In genomic region chr17:79814624-79814965, GRCh38 we compare ENCODE assay signal across 12 cellular contexts. TPM values are rescaled to one million over a fixed set of nuclear protein-coding genes. Genes with fewer than 3 reads are reported as not detected.
DNase-seq lines count a peak whose midpoint lies in the region; ATAC-seq, FAIRE-seq and TF ChIP-seq lines count a peak whose summit lies in the region.
"Had no signal": no experiment of that assay in that cellular context is flagged by ENCODE, and none has a peak within 500 bp of the region (broad histone marks: within the 10 kb centered on the region; RNA-seq: fewer than 3 reads in every experiment).

No MANE protein-coding gene starts in this region.

- H3K27ac Mint-ChIP-seq in CD8-positive, alpha-beta T cell = no peak overlapping the region
- H3K27ac Mint-ChIP-seq in osteocyte (ENCODE audit: unreplicated experiment) = no peak overlapping the region

- CTCF ChIA-PET in CD8-positive, alpha-beta T cell (lab: Charles Lee) = no interaction called here
- CTCF ChIA-PET in PC-3 (lab: Charles Lee) = interaction anchor here (0.6 kb wide), 1 partner anchor 25 kb away, joined by 4 read pairs; the partner anchor contains the start of gene CBX4
- CTCF ChIA-PET in endothelial cell of umbilical vein (lab: Charles Lee) = interaction anchor here (0.6 to 6.1 kb wide), 9 partner anchors 16 to 73 kb away, joined by 3 to 59 read pairs (median 4); partner anchors contain the start of gene CBX4

- POLR2A ChIA-PET in CD8-positive, alpha-beta T cell (lab: Charles Lee) = interaction anchor here (1.1 to 6.1 kb wide), 2 partner anchors 19 to 23 kb away, joined by 3 to 66 read pairs; partner anchors contain the start of gene CBX4
- POLR2A ChIA-PET in PC-3 (lab: Charles Lee; ENCODE audit: unreplicated experiment) = no interaction called here
- POLR2A ChIA-PET in endothelial cell of umbilical vein (lab: Charles Lee) = interaction anchor here (1.6 kb wide), 1 partner anchor 25 kb away, joined by 6 read pairs; the partner anchor contains the start of gene CBX4

- H3K9me2 ChIP-seq in PC-3 (replicated peaks; ENCODE audit: low read length) = no peaks in the 10 kb centered on the region

- H3K27ac ChIP-seq in CD8-positive, alpha-beta T cell (ENCODE audit: low read depth, low read length) = no peak overlapping the region
- no peak overlapping the region for H3K27ac ChIP-seq in PC-3 (ENCODE audit: low read length)
- H3K27ac ChIP-seq in endothelial cell of umbilical vein (ENCODE audit: insufficient read depth, low read depth, low read length) = no peak overlapping the region

- no peak for ATAC-seq in CD8-positive, alpha-beta T cell
- ATAC-seq in PC-3 (no peak), GM18868 (IDR thresholded peaks at IDR 0.05; ENCODE audit: unreplicated experiment) (no peak), Right ventricle myocardium superior (ENCODE audit: poor library complexity) (no peak)
- ATAC-seq: HCT116 had no signal

- no peaks in the 10 kb centered on the region for H3K9me3 Mint-ChIP-seq in CD8-positive, alpha-beta T cell
- no peaks in the 10 kb centered on the region for H3K9me3 Mint-ChIP-seq in osteocyte (ENCODE audit: unreplicated experiment)

- peak overlapping the region; percentile 65 for H3K4me3 Mint-ChIP-seq in CD8-positive, alpha-beta T cell
- peak overlapping the region; percentile 55 for H3K4me3 Mint-ChIP-seq in osteocyte (ENCODE audit: unreplicated experiment)

- no peak for TF ChIP-seq POLR2A in endothelial cell of umbilical vein (IDR thresholded peaks at IDR 0.05; ENCODE audit: low read depth, low read length)

- intact Hi-C loops in CD8-positive, alpha-beta T cell (cut with DNase I, micrococcal nuclease) = loop anchor here in 1 of 2 experiments (5.0 kb wide), 1 partner anchor 1583 kb away; the partner anchor contains the start of gene BAHCC1
- intact Hi-C loops in PC-3 (cut with micrococcal nuclease) (no loop called here), endothelial cell of umbilical vein (cut with micrococcal nuclease) (no loop called here), Right ventricle myocardium superior (cut with DNase I) (no loop called here)

- H3K79me2 ChIP-seq in PC-3 (ENCODE audit: low read length) (no peaks in the 10 kb centered on the region), endothelial cell of umbilical vein (ENCODE audit: control insufficient read depth, insufficient read depth, low read length) (no peaks in the 10 kb centered on the region)

- peaks cover 42% of the 10 kb centered on the region for H3K4me1 ChIP-seq in CD8-positive, alpha-beta T cell (ENCODE audit: insufficient read depth, low read length)
- H3K4me1 ChIP-seq in PC-3 (ENCODE audit: insufficient read depth, low read length) (peaks cover 29% of the 10 kb centered on the region), endothelial cell of umbilical vein (ENCODE audit: control insufficient read depth, extremely low read depth, insufficient read depth, low read length) (peaks cover 8% of the 10 kb centered on the region)

- peaks cover 40% of the 10 kb centered on the region for H3K27me3 Mint-ChIP-seq in CD8-positive, alpha-beta T cell (ENCODE audit: low read depth)
- peaks cover 40% of the 10 kb centered on the region for H3K27me3 Mint-ChIP-seq in osteocyte (ENCODE audit: unreplicated experiment)

- H3K9me1 ChIP-seq in endothelial cell of umbilical vein (replicated peaks; ENCODE audit: control insufficient read depth, extremely low read depth, insufficient read depth, low read length) = no peaks in the 10 kb centered on the region

- H3K9me3 ChIP-seq in CD8-positive, alpha-beta T cell (ENCODE audit: low read length) = no peaks in the 10 kb centered on the region
- H3K9me3 ChIP-seq in PC-3 (ENCODE audit: low read length) (no peaks in the 10 kb centered on the region), endothelial cell of umbilical vein (replicated peaks; ENCODE audit: control insufficient read depth, insufficient read depth, low read length) (no peaks in the 10 kb centered on the region)

- no peak for DNase-seq in CD8-positive, alpha-beta T cell
- DNase-seq in PC-3 (no peak), endothelial cell of umbilical vein (ENCODE audit: low read depth, low spot score) (no peak), osteocyte (ENCODE audit: extremely low spot score, unreplicated experiment) (no peak), putamen (ENCODE audit: low spot score) (no peak), amniotic stem cell (lab: John Stamatoyannopoulos, UW) (no peak), Right ventricle myocardium superior (no peak)
- DNase-seq: activated CD4-positive, alpha-beta T cell treated with anti-CD3 and anti-CD28 coated beads for 48 hours; NCI-H1105 treated with DMSO at 0.1 percent for 48 hours; OCI-M1 had no signal

- H3K4me2 ChIP-seq in PC-3 (ENCODE audit: low read length) = peak overlapping the region; percentile 80
- peak overlapping the region; percentile 21 for H3K4me2 ChIP-seq in endothelial cell of umbilical vein (ENCODE audit: insufficient read depth, low read length)

- no peaks in the 10 kb centered on the region for H3K36me3 ChIP-seq in CD8-positive, alpha-beta T cell (ENCODE audit: insufficient read depth, low read length)
- no peaks in the 10 kb centered on the region for H3K36me3 ChIP-seq in PC-3 (ENCODE audit: low read depth, low read length)
- H3K36me3 ChIP-seq in endothelial cell of umbilical vein (ENCODE audit: control insufficient read depth in 2 of 2, extremely low read depth in 1 of 2, insufficient read depth in 2 of 2, low read length in 2 of 2) = no peaks in the 10 kb centered on the region

- H4K20me1 ChIP-seq in PC-3 (ENCODE audit: low read length) (no peaks in the 10 kb centered on the region), endothelial cell of umbilical vein (replicated peaks; ENCODE audit: control insufficient read depth, extremely low read depth, insufficient read depth, low read length) (no peaks in the 10 kb centered on the region)

- no peaks in the 10 kb centered on the region for H3F3A ChIP-seq in PC-3 (ENCODE audit: low read length, unreplicated experiment)

- TF ChIP-seq CTCF in CD8-positive, alpha-beta T cell (IDR thresholded peaks at IDR 0.05) = no peak
- TF ChIP-seq CTCF in PC-3 (conservative IDR thresholded peaks at IDR 0.05; ENCODE audit: low read depth, low read length) (no peak), endothelial cell of umbilical vein (IDR thresholded peaks at IDR 0.05; ENCODE audit: extremely low read depth in 1 of 2, insufficient read depth in 1 of 2, low read depth in 1 of 2, low read length in 2 of 2) (no peak), osteocyte (IDR thresholded peaks at IDR 0.05) (no peak)

- H3K4me1 Mint-ChIP-seq in CD8-positive, alpha-beta T cell (ENCODE audit: low read depth) = peaks cover 26% of the 10 kb centered on the region
- H3K4me1 Mint-ChIP-seq in osteocyte (ENCODE audit: unreplicated experiment) = peaks cover 21% of the 10 kb centered on the region

- BruUV-seq in PC-3 (replicated peaks; lab: Mats Ljungman, UMichigan) (no TSS peak), endothelial cell of umbilical vein (replicated peaks; lab: Mats Ljungman, UMichigan) (no TSS peak)

- H3K27me3 ChIP-seq in CD8-positive, alpha-beta T cell (ENCODE audit: insufficient read depth, low read length) = peaks cover 46% of the 10 kb centered on the region
- peaks cover 21% of the 10 kb centered on the region for H3K27me3 ChIP-seq in PC-3 (ENCODE audit: low read length)
- H3K27me3 ChIP-seq in endothelial cell of umbilical vein (ENCODE audit: control insufficient read depth in 2 of 2, insufficient read depth in 2 of 2, low read length in 2 of 2) = peaks cover 56 to 81% of the 10 kb centered on the region in 2 experiments

- H3K36me3 Mint-ChIP-seq in CD8-positive, alpha-beta T cell = no peaks in the 10 kb centered on the region
- no peaks in the 10 kb centered on the region for H3K36me3 Mint-ChIP-seq in osteocyte (ENCODE audit: unreplicated experiment)

- H3K4me3 ChIP-seq in CD8-positive, alpha-beta T cell (ENCODE audit: low read depth, low read length) = no peak overlapping the region
- H3K4me3 ChIP-seq in PC-3 (ENCODE audit: low read length) = peak overlapping the region; percentile 56
- no peak overlapping the region for H3K4me3 ChIP-seq in endothelial cell of umbilical vein (replicated peaks in 1 of 3; ENCODE audit: insufficient read depth in 1 of 3, low read depth in 1 of 3, low read length in 3 of 3)

- H3K9ac ChIP-seq in PC-3 (ENCODE audit: low read length) (peak overlapping the region; percentile 28), endothelial cell of umbilical vein (replicated peaks; ENCODE audit: extremely low read depth, insufficient read depth, low read length) (no peak overlapping the region)

- H2AFZ ChIP-seq in PC-3 (ENCODE audit: low read length) = peak overlapping the region; percentile 67
- H2AFZ ChIP-seq in endothelial cell of umbilical vein (ENCODE audit: low read depth, low read length) = peak overlapping the region; percentile 27

- dilution Hi-C loops in endothelial cell of umbilical vein (cut with MboI; ENCODE audit: extremely low pct_ligation_motif_present, low sequenced_read_pairs) = no loop called here

- FAIRE-seq in endothelial cell of umbilical vein (lab: Jason Lieb, UNC) = no peak

RNA-seq across cellular contexts. Expression of gene CBX8, which starts 17.7 kb away (rescaled TPM):
- total RNA-seq in CD8-positive, alpha-beta T cell = 1 to 10 TPM; 3.7 to 4.0 TPM
- total RNA-seq in PC-3 (2014; rRNA removed) (11.3 and 12.8 TPM in 2 replicates), endothelial cell of umbilical vein (3.1 TPM in 2 replicates), osteocyte (5.4 and 6.3 TPM in 2 replicates), Right ventricle myocardium superior (6.2 TPM)
- polyA plus RNA-seq in endothelial cell of umbilical vein = 0.49 and 0.69 TPM in 2 replicates
- polyA plus RNA-seq in endothelial cell of umbilical vein (2011; cell fraction: cytosol; rRNA removed) = 0.28 and 0.41 TPM in 2 replicates
- polyA plus RNA-seq in endothelial cell of umbilical vein (2011; cell fraction: nucleus; rRNA removed) = 0.40 and 1.1 TPM in 2 replicates
- 1.4 and 1.8 TPM in 2 replicates for polyA plus RNA-seq in endothelial cell of umbilical vein (2012)
- polyA minus RNA-seq in endothelial cell of umbilical vein = 0.25 and 1.1 TPM in 2 replicates
- 2.4 TPM for polyA minus RNA-seq in endothelial cell of umbilical vein (2011; cell fraction: cytosol; rRNA and poly(A)+ RNA removed)
- polyA minus RNA-seq in endothelial cell of umbilical vein (2011; cell fraction: nucleus; rRNA and poly(A)+ RNA removed) = 0.19 and 0.34 TPM in 2 replicates

RNA-seq across cellular contexts. Expression of gene CBX4, which starts 24.6 kb away (rescaled TPM):
- 100 to 1,000 TPM; 263 to 268 TPM for total RNA-seq in CD8-positive, alpha-beta T cell
- total RNA-seq in PC-3 (2014; rRNA removed) = 53.5 and 75.4 TPM in 2 replicates
- 12.3 TPM in 2 replicates for total RNA-seq in endothelial cell of umbilical vein
- polyA plus RNA-seq in endothelial cell of umbilical vein = 7.0 and 9.3 TPM in 2 replicates
- polyA plus RNA-seq in endothelial cell of umbilical vein (2011; cell fraction: cytosol; rRNA removed) = 3.9 and 5.3 TPM in 2 replicates
- polyA plus RNA-seq in endothelial cell of umbilical vein (2011; cell fraction: nucleus; rRNA removed) = 4.6 and 5.5 TPM in 2 replicates
- 3.4 and 5.9 TPM in 2 replicates for polyA plus RNA-seq in endothelial cell of umbilical vein (2012)
- 2.9 and 3.6 TPM in 2 replicates for polyA minus RNA-seq in endothelial cell of umbilical vein
- polyA minus RNA-seq in endothelial cell of umbilical vein (2011; cell fraction: cytosol; rRNA and poly(A)+ RNA removed) = 36.5 TPM
- 2.4 and 3.1 TPM in 2 replicates for polyA minus RNA-seq in endothelial cell of umbilical vein (2011; cell fraction: nucleus; rRNA and poly(A)+ RNA removed)
- total RNA-seq in osteocyte = 21.4 and 23.2 TPM in 2 replicates
- 25.6 TPM for total RNA-seq in Right ventricle myocardium superior

RNA-seq across cellular contexts. Expression of gene CBX2, which starts 36.6 kb away (rescaled TPM):
- total RNA-seq in CD8-positive, alpha-beta T cell = under 1 TPM; 0.14 to 0.56 TPM
- 39.2 and 43.9 TPM in 2 replicates for total RNA-seq in PC-3 (2014; rRNA removed)
- total RNA-seq in endothelial cell of umbilical vein = 19.8 and 20.0 TPM in 2 replicates
- 10.5 and 12.6 TPM in 2 replicates for polyA plus RNA-seq in endothelial cell of umbilical vein
- 8.4 and 9.0 TPM in 2 replicates for polyA plus RNA-seq in endothelial cell of umbilical vein (2011; cell fraction: cytosol; rRNA removed)
- polyA plus RNA-seq in endothelial cell of umbilical vein (2011; cell fraction: nucleus; rRNA removed) = 11.0 and 11.7 TPM in 2 replicates
- 9.3 and 9.8 TPM in 2 replicates for polyA plus RNA-seq in endothelial cell of umbilical vein (2012)
- 11.0 and 12.1 TPM in 2 replicates for polyA minus RNA-seq in endothelial cell of umbilical vein
- 23.6 TPM for polyA minus RNA-seq in endothelial cell of umbilical vein (2011; cell fraction: cytosol; rRNA and poly(A)+ RNA removed)
- polyA minus RNA-seq in endothelial cell of umbilical vein (2011; cell fraction: nucleus; rRNA and poly(A)+ RNA removed) = 3.8 and 6.0 TPM in 2 replicates
- total RNA-seq in osteocyte = 9.9 and 12.7 TPM in 2 replicates
- total RNA-seq in Right ventricle myocardium superior = 4.2 TPM
